8 cellular contexts compared by ENCODE assay signal in the genomic region with DNA sequence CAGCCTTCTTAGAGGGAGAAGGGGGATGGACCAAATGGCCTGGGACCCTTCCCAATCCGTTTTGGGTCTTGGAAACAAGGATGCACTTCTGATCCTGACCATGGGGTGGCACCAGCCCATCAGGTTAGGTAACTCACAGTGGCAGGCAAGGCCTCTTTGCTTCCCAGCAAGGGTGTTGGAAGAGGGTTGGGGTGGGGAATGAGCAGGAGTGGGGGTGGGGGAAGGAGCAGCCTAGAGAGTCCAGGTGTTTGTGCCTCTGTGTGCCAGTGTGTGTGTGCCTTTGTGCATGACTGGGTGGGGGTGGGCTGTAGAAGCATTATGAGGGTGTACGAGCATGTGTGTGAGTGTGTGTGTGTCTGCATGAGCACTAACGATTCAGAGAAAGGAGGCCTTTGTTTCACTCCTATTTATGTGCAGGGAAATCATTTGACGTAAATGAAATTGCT.
DNase-seq lines count a peak whose midpoint lies in the region; ATAC-seq and TF ChIP-seq lines count a peak whose summit lies in the region.

No MANE protein-coding gene starts in this region.

- H3K4me1 ChIP-seq in KMS-11 (ENCODE audit: low read depth, poor library complexity, severe bottlenecking): no peaks in the 10 kb centered on the region
- H3K4me1 ChIP-seq in RWPE2 (ENCODE audit: insufficient read depth, poor library complexity, severe bottlenecking): no peaks in the 10 kb centered on the region

- H3K4me3 Mint-ChIP-seq in activated CD8-positive, alpha-beta memory T cell treated with anti-CD3 and anti-CD28 coated beads, Interleukin-2, amount 10 ng/mL, durations not matched to agents 7 days and 5 days: no peak overlapping the region

- no peaks in the 10 kb centered on the region for H3K9me3 ChIP-seq in RWPE2 (ENCODE audit: severe bottlenecking)

- DNase-seq in stimulated activated CD4-positive, alpha-beta T cell treated with anti-CD3 and anti-CD28 coated beads, Interleukin-1b, Interleukin-23, amount 100 ng/mL, for 48 hours: peak; percentile 2
- DNase-seq in stimulated activated CD4-positive, alpha-beta T cell treated with anti-CD3 and anti-CD28 coated beads, Interleukin-12 subunit alpha, Interleukin-12 subunit beta, amount 100 ng/mL, for 4 hours: no peak
- DNase-seq in RWPE2 (ENCODE audit: low spot score) (no peak), globus pallidus (ENCODE audit: low spot score) (peak; percentile 21), posterior cingulate gyrus (peak; percentile 38 to 93 (median 68))
- DNase-seq in activated CD8-positive, alpha-beta memory T cell treated with anti-CD3 and anti-CD28 coated beads, Interleukin-2, amount 10 ng/mL, durations not matched to agents 7 days and 5 days: no peak

- H3K27ac ChIP-seq in KMS-11 (no peak overlapping the region), RWPE2 (ENCODE audit: poor library complexity, severe bottlenecking) (no peak overlapping the region)

- no peak for ATAC-seq in RWPE2 (ENCODE audit: low read depth)
- ATAC-seq in activated CD8-positive, alpha-beta memory T cell treated with anti-CD3 and anti-CD28 coated beads, Interleukin-2, amount 10 ng/mL, durations not matched to agents 7 days and 5 days: no peak
- no peak for ATAC-seq in HG03097 (IDR thresholded peaks at IDR 0.05; ENCODE audit: low FRiP score, unreplicated experiment)

- H3K36me3 Mint-ChIP-seq in activated CD8-positive, alpha-beta memory T cell treated with anti-CD3 and anti-CD28 coated beads, Interleukin-2, amount 10 ng/mL, durations not matched to agents 7 days and 5 days: no peaks in the 10 kb centered on the region

- no peaks in the 10 kb centered on the region for H4K20me1 ChIP-seq in KMS-11 (ENCODE audit: insufficient read depth)

- no peaks in the 10 kb centered on the region for H3K79me2 ChIP-seq in KMS-11 (ENCODE audit: insufficient read depth, low read depth)

- H3K4me2 ChIP-seq in KMS-11: no peak overlapping the region

- H3K4me1 Mint-ChIP-seq in activated CD8-positive, alpha-beta memory T cell treated with anti-CD3 and anti-CD28 coated beads, Interleukin-2, amount 10 ng/mL, durations not matched to agents 7 days and 5 days: no peaks in the 10 kb centered on the region

- no peaks in the 10 kb centered on the region for H3K27me3 Mint-ChIP-seq in activated CD8-positive, alpha-beta memory T cell treated with anti-CD3 and anti-CD28 coated beads, Interleukin-2, amount 10 ng/mL, durations not matched to agents 7 days and 5 days

- H3K9ac ChIP-seq in KMS-11: no peak overlapping the region

- H2AFZ ChIP-seq in KMS-11 (ENCODE audit: low read depth): no peak overlapping the region

- intact Hi-C loops in posterior cingulate gyrus (cut with DNase I): loop anchor here (5.0 kb wide), 1 partner anchor 1279 kb away; no protein-coding TSS in a partner anchor

- peak; percentile 77 for TF ChIP-seq CTCF in KMS-11 (conservative IDR thresholded peaks at IDR 0.05; ENCODE audit: low read depth, low read length)
- TF ChIP-seq CTCF in RWPE2 (IDR thresholded peaks at IDR 0.05; ENCODE audit: poor library complexity, severe bottlenecking): peak; percentile 52

- no peaks in the 10 kb centered on the region for H3K9me3 Mint-ChIP-seq in activated CD8-positive, alpha-beta memory T cell treated with anti-CD3 and anti-CD28 coated beads, Interleukin-2, amount 10 ng/mL, durations not matched to agents 7 days and 5 days (ENCODE audit: low read depth)

- CTCF ChIA-PET in activated CD8-positive, alpha-beta memory T cell treated with anti-CD3 and anti-CD28 coated beads, Interleukin-2, amount 10 ng/mL, durations not matched to agents 7 days and 5 days (lab: Charles Lee): no interaction called here

- no peak overlapping the region for H3K27ac Mint-ChIP-seq in activated CD8-positive, alpha-beta memory T cell treated with anti-CD3 and anti-CD28 coated beads, Interleukin-2, amount 10 ng/mL, durations not matched to agents 7 days and 5 days

- H3K27me3 ChIP-seq in KMS-11 (ENCODE audit: insufficient read depth, low read depth) (no peaks in the 10 kb centered on the region), RWPE2 (ENCODE audit: insufficient read depth, poor library complexity, severe bottlenecking) (no peaks in the 10 kb centered on the region)

- no peak overlapping the region for H3K4me3 ChIP-seq in KMS-11 (IDR thresholded peaks at IDR 0.05; ENCODE audit: insufficient read depth, low read depth, low read length)
- H3K4me3 ChIP-seq in RWPE2 (ENCODE audit: severe bottlenecking): no peak overlapping the region

- no peaks in the 10 kb centered on the region for H3K36me3 ChIP-seq in KMS-11 (ENCODE audit: insufficient read depth)
- no peaks in the 10 kb centered on the region for H3K36me3 ChIP-seq in RWPE2 (ENCODE audit: low read depth)

Comparison
In these comparisons a context has a peak if more than half of its experiments do, and no peak if none do; other contexts are left out.
1. DNase-seq: peak in stimulated activated CD4-positive, alpha-beta T cell treated with anti-CD3 and anti-CD28 coated beads, Interleukin-1b, Interleukin-23, amount 100 ng/mL, for 48 hours (single experiment), globus pallidus (single experiment) and posterior cingulate gyrus (10 of 10); none in stimulated activated CD4-positive, alpha-beta T cell treated with anti-CD3 and anti-CD28 coated beads, Interleukin-12 subunit alpha, Interleukin-12 subunit beta, amount 100 ng/mL, for 4 hours (single experiment), RWPE2 (single experiment) and activated CD8-positive, alpha-beta memory T cell treated with anti-CD3 and anti-CD28 coated beads, Interleukin-2, amount 10 ng/mL, durations not matched to agents 7 days and 5 days (single experiment).